ENCODE assay signal across 28 cellular contexts in the genomic region with DNA sequence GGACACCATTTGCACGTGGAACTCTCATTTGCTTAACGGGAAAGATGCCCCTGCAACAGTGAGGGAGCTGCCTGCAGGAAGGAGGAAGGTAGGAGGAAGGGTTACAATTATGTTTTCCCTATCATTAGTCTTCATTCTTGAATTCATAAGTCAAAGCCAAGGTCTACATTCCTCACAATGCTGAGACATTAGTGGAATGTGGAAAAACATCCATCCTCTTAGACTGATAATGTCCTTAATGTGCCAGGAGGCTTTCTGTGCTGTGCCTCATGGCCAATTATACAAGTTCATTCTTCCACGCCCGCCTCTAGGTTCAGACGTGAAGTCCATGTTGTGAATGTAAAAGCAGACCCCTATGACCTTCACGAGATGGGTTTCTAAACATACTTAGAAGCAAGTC.
DNase-seq lines count a peak whose midpoint lies in the region; ATAC-seq, FAIRE-seq and TF ChIP-seq lines count a peak whose summit lies in the region.
"Had no signal": no experiment of that assay in that cellular context is flagged by ENCODE, and none has a peak within 500 bp of the region (broad histone marks: within the 10 kb centered on the region; RNA-seq: fewer than 3 reads in every experiment).

No MANE protein-coding gene starts in this region.

- no peak overlapping the region for H3K4me3 ChIP-seq in AG10803 (ENCODE audit: low read length)
- H3K4me3 ChIP-seq in astrocyte of the spinal cord (ENCODE audit: low read depth, low read length) = no peak overlapping the region
- H3K4me3 ChIP-seq: gastrocnemius medialis, pancreas, right lobe of liver, thoracic aorta had no signal

- ATAC-seq in HG03460 (IDR thresholded peaks at IDR 0.05; ENCODE audit: unreplicated experiment) = no peak
- ATAC-seq: gastrocnemius medialis; naive thymus-derived CD4-positive, alpha-beta T cell; pancreas; right lobe of liver had no signal

- DNase-seq in AG10803 (ENCODE audit: low read depth) (peak; percentile 72), HS-5 (ENCODE audit: low read depth) (peak; percentile 35), astrocyte of the spinal cord (ENCODE audit: low read depth, low spot score) (peak; percentile 12), kidney glomerular epithelial cell (lab: John Stamatoyannopoulos, UW) (peak; percentile 11), OCI-M2 (lab: John Stamatoyannopoulos, UW; ENCODE audit: unreplicated experiment) (no peak), GM19239 (ENCODE audit: insufficient read length, low spot score) (no peak)
- no peak for DNase-seq in stimulated activated CD4-positive, alpha-beta T cell treated with anti-CD3 and anti-CD28 coated beads, Interleukin-15, amount 100 ng/mL, for 24 hours
- DNase-seq: ACHN; activated CD4-positive, alpha-beta T cell treated with anti-CD3 and anti-CD28 coated beads for 4 hours; CD4-positive, CD25-positive, alpha-beta regulatory T cell; dermis blood vessel endothelial cell; gastrocnemius medialis; Karpas-422; mesenchymal stem cell; naive thymus-derived CD4-positive, alpha-beta T cell; NCI-H1105; NCI-H2081 treated with DMSO at 0.1 percent for 48 hours; NCI-H524 treated with DMSO at 0.1 percent for 48 hours; pancreas; right lobe of liver; Right ventricle myocardium superior had no signal

- no peak for FAIRE-seq in GM19239 (lab: Jason Lieb, UNC)
- FAIRE-seq: bronchial epithelial cell, endothelial cell of umbilical vein, GM12892, H1, pancreas, TTC549 had no signal

- in situ Hi-C loops in astrocyte of the spinal cord (cut with HindIII; ENCODE audit: low sequenced_read_pairs) = no loop called here

- no peak for TF ChIP-seq CTCF in AG10803 (conservative IDR thresholded peaks at IDR 0.05; ENCODE audit: low read length)
- TF ChIP-seq CTCF in astrocyte of the spinal cord (IDR thresholded peaks at IDR 0.05; ENCODE audit: low read depth, low read length) = no peak

Comparison
In these comparisons a context has a peak if more than half of its experiments do, and no peak if none do; other contexts are left out.
1. DNase-seq: peak in AG10803 (single experiment), HS-5 (single experiment), astrocyte of the spinal cord (single experiment) and kidney glomerular epithelial cell (single experiment); none in OCI-M2 (single experiment), stimulated activated CD4-positive, alpha-beta T cell treated with anti-CD3 and anti-CD28 coated beads, Interleukin-15, amount 100 ng/mL, for 24 hours (single experiment) and GM19239 (single experiment).